In genomic region chr2:148645925-148646559, GRCh38 we compare ENCODE assay signal across 8 cellular contexts.
DNase-seq lines count a peak whose midpoint lies in the region; ATAC-seq and TF ChIP-seq lines count a peak whose summit lies in the region.

No MANE protein-coding gene starts in this region.

- H3K27ac ChIP-seq in 22Rv1: peak overlapping the region; percentile 84

- TF ChIP-seq CTCF in 22Rv1 (IDR thresholded peaks at IDR 0.05): no peak

- peak; percentile 38 for ATAC-seq in GM18499 (IDR thresholded peaks at IDR 0.05; ENCODE audit: insufficient read depth, unreplicated experiment)
- ATAC-seq in HG02973 (IDR thresholded peaks at IDR 0.05; ENCODE audit: unreplicated experiment): peak; percentile 41

- DNase-seq in NCI-H2029 (lab: John Stamatoyannopoulos, UW) (peak; percentile 70), UCSD-AML1 (lab: John Stamatoyannopoulos, UW; ENCODE audit: unreplicated experiment) (peak; percentile 20), cerebellar cortex (ENCODE audit: low spot score) (peak; percentile 93), kidney glomerular epithelial cell (lab: John Stamatoyannopoulos, UW) (peak; percentile 90)
- peak; percentile 66 for DNase-seq in stimulated activated CD4-positive, alpha-beta T cell treated with anti-CD3 and anti-CD28 coated beads, Interleukin-1b, Interleukin-23, amount 100 ng/mL, for 48 hours

Comparison
In these comparisons a context has a peak if more than half of its experiments do, and no peak if none do; other contexts are left out.
1. Peak in every context shown above with its lines: DNase-seq, ATAC-seq and H3K27ac ChIP-seq.
2. DNase-seq: peak in every context shown above with its lines; median percentile 93 in cerebellar cortex; 90 in kidney glomerular epithelial cell; 70 in NCI-H2029; 66 in stimulated activated CD4-positive, alpha-beta T cell treated with anti-CD3 and anti-CD28 coated beads, Interleukin-1b, Interleukin-23, amount 100 ng/mL, for 48 hours; 20 in UCSD-AML1.